8 cellular contexts compared by ENCODE assay signal in genomic region chrX:9341305-9342201, GRCh38.
A peak's percentile ranks its signal among the peaks of the same experiment; 100 is the strongest.
DNase-seq lines count a peak whose midpoint lies in the region; ATAC-seq and TF ChIP-seq lines count a peak whose summit lies in the region.

No MANE protein-coding gene starts in this region.

- peak; percentile 64 for DNase-seq in NK-92 treated with Interleukin-12 subunit alpha and Interleukin-12 subunit beta, amount 100 ng/mL, for 24 hours (lab: John Stamatoyannopoulos, UW)
- no peak for DNase-seq in NK-92 (lab: John Stamatoyannopoulos, UW; ENCODE audit: unreplicated experiment)
- peak; percentile 54 for DNase-seq in NCI-H2171 treated with DMSO at 0.1 percent for 48 hours (lab: John Stamatoyannopoulos, UW)
- DNase-seq in activated CD4-positive, alpha-beta T cell treated with anti-CD3 and anti-CD28 coated beads, Interleukin-2, amount 50 U/mL, for 1 hour, result peak; percentile 46
- peak; percentile 81 for DNase-seq in natural killer cell treated with Interleukin-12 subunit alpha and Interleukin-12 subunit beta and Interleukin-15 and Interleukin-18, amount 100 ng/mL, for 72 hours (ENCODE audit: low spot score)
- peak; percentile 79 for DNase-seq in upper lobe of right lung

- TF ChIP-seq CTCF in upper lobe of right lung (IDR thresholded peaks at IDR 0.05), result peak; percentile 4

- H3K9me3 Mint-ChIP-seq in natural killer cell treated with Interleukin-12 subunit alpha and Interleukin-12 subunit beta and Interleukin-15 and Interleukin-18, amount 100 ng/mL, for 72 hours, result no peaks in the 10 kb centered on the region

- H3K9me3 ChIP-seq in esophagus (ENCODE audit: control insufficient read depth in 2 of 2, insufficient read depth in 1 of 2, low read depth in 1 of 2, low read length in 1 of 2), result no peaks in the 10 kb centered on the region
- H3K9me3 ChIP-seq in upper lobe of right lung, result no peaks in the 10 kb centered on the region

- peaks cover 34 to 42% of the 10 kb centered on the region in 2 donors for H3K4me1 Mint-ChIP-seq in natural killer cell treated with Interleukin-12 subunit alpha and Interleukin-12 subunit beta and Interleukin-15 and Interleukin-18, amount 100 ng/mL, for 72 hours (ENCODE audit: low read depth in 2 of 2)

- intact Hi-C loops in upper lobe of right lung (cut with DNase I), result no loop called here

- ATAC-seq in HG02763 (IDR thresholded peaks at IDR 0.05; ENCODE audit: unreplicated experiment), result peak; percentile 73
- ATAC-seq in natural killer cell treated with Interleukin-12 subunit alpha and Interleukin-12 subunit beta and Interleukin-15 and Interleukin-18, amount 100 ng/mL, for 72 hours, result peak; percentile 81 to 85
- peak; percentile 66 for ATAC-seq in upper lobe of right lung

- 11 to 16% methylated on average over 15 of the region's 15 CpGs for WGBS in esophagus, 2 donors

- H3K36me3 ChIP-seq in esophagus (ENCODE audit: control insufficient read depth in 2 of 2, insufficient read depth in 2 of 2, low read length in 1 of 2), result no peaks in the 10 kb centered on the region
- H3K36me3 ChIP-seq in upper lobe of right lung, result no peaks in the 10 kb centered on the region

- H3K27me3 ChIP-seq in esophagus (ENCODE audit: control insufficient read depth in 1 of 2, insufficient read depth in 2 of 2, low read length in 2 of 2) (no peaks in the 10 kb centered on the region), upper lobe of right lung (no peaks in the 10 kb centered on the region)

- peak overlapping the region; percentile 96 to 97 for H3K27ac Mint-ChIP-seq in natural killer cell treated with Interleukin-12 subunit alpha and Interleukin-12 subunit beta and Interleukin-15 and Interleukin-18, amount 100 ng/mL, for 72 hours

- H3K27me3 Mint-ChIP-seq in natural killer cell treated with Interleukin-12 subunit alpha and Interleukin-12 subunit beta and Interleukin-15 and Interleukin-18, amount 100 ng/mL, for 72 hours, result no peaks in the 10 kb centered on the region

- peak overlapping the region; percentile 96 for H3K4me3 Mint-ChIP-seq in natural killer cell treated with Interleukin-12 subunit alpha and Interleukin-12 subunit beta and Interleukin-15 and Interleukin-18, amount 100 ng/mL, for 72 hours

- no peaks in the 10 kb centered on the region for H3K36me3 Mint-ChIP-seq in natural killer cell treated with Interleukin-12 subunit alpha and Interleukin-12 subunit beta and Interleukin-15 and Interleukin-18, amount 100 ng/mL, for 72 hours

- H3K4me1 ChIP-seq in esophagus (ENCODE audit: control insufficient read depth in 2 of 2, insufficient read depth in 2 of 2, low read length in 1 of 2), result peaks cover 0 to 4% of the 10 kb centered on the region in 2 donors
- H3K4me1 ChIP-seq in upper lobe of right lung, result peaks cover 6% of the 10 kb centered on the region

- H3K4me3 ChIP-seq in esophagus (ENCODE audit: low read depth in 1 of 2, low read length in 2 of 2), result no peak overlapping the region
- peak overlapping the region; percentile 19 for H3K4me3 ChIP-seq in upper lobe of right lung

- H3K27ac ChIP-seq in esophagus (ENCODE audit: low read depth in 2 of 2, low read length in 1 of 2) (peak overlapping the region; percentile 79 to 89), upper lobe of right lung (peak overlapping the region; percentile 85)
